ENCODE assay signal across 14 cellular contexts in genomic region chr3:55128201-55128870, GRCh38.
DNase-seq lines count a peak whose midpoint lies in the region; ATAC-seq and TF ChIP-seq lines count a peak whose summit lies in the region.
"Had no signal": no experiment of that assay in that cellular context is flagged by ENCODE, and none has a peak within 500 bp of the region (broad histone marks: within the 10 kb centered on the region; RNA-seq: fewer than 3 reads in every experiment).

No MANE protein-coding gene starts in this region.

- no peaks in the 10 kb centered on the region for H3K36me3 ChIP-seq in BE2C
- no peaks in the 10 kb centered on the region for H3K36me3 ChIP-seq in PC-3 (ENCODE audit: low read depth, low read length)
- no peaks in the 10 kb centered on the region for H3K36me3 ChIP-seq in Karpas-422 (ENCODE audit: insufficient read depth, low read length)

- H3K79me2 ChIP-seq in PC-3 (ENCODE audit: low read length) (no peaks in the 10 kb centered on the region), Karpas-422 (ENCODE audit: low read length) (no peaks in the 10 kb centered on the region)

- H3K27me3 ChIP-seq in BE2C (no peaks in the 10 kb centered on the region), PC-3 (ENCODE audit: low read length) (peaks cover 59% of the 10 kb centered on the region), Karpas-422 (ENCODE audit: low read length) (no peaks in the 10 kb centered on the region)

- no TSS peak for BruUV-seq in PC-3 (replicated peaks; lab: Mats Ljungman, UMichigan)

- H3K9me2 ChIP-seq in PC-3 (replicated peaks; ENCODE audit: low read length): no peaks in the 10 kb centered on the region
- H3K9me2 ChIP-seq in Karpas-422 (replicated peaks; ENCODE audit: insufficient read depth, low read length): no peaks in the 10 kb centered on the region

- in situ Hi-C loops in astrocyte of the cerebellum (cut with HindIII; ENCODE audit: low sequenced_read_pairs): no loop called here

- no peaks in the 10 kb centered on the region for H3K9me3 ChIP-seq in BE2C
- no peaks in the 10 kb centered on the region for H3K9me3 ChIP-seq in PC-3 (ENCODE audit: low read length)
- no peaks in the 10 kb centered on the region for H3K9me3 ChIP-seq in Karpas-422 (ENCODE audit: low read length)
- H3K9me3 ChIP-seq: psoas muscle had no signal

- CTCF ChIA-PET in PC-3 (lab: Charles Lee): no interaction called here

- no peak overlapping the region for H3K4me3 ChIP-seq in BE2C (ENCODE audit: low read depth, low read length)
- H3K4me3 ChIP-seq in astrocyte of the cerebellum (ENCODE audit: low read depth, low read length): no peak overlapping the region
- no peak overlapping the region for H3K4me3 ChIP-seq in PC-3 (ENCODE audit: low read length)
- no peak overlapping the region for H3K4me3 ChIP-seq in Karpas-422 (ENCODE audit: low read length)
- H3K4me3 ChIP-seq: dorsolateral prefrontal cortex, psoas muscle had no signal

- DNase-seq in BE2C (peak; percentile 15), NCI-H1417 treated with DMSO at 0.1 percent for 48 hours (lab: John Stamatoyannopoulos, UW) (peak; percentile 67), astrocyte of the cerebellum (ENCODE audit: low read depth) (peak; percentile 81), myocyte (ENCODE audit: low read depth) (peak; percentile 41), NCI-H1048 (lab: John Stamatoyannopoulos, UW) (no peak), PC-3 (no peak), GDM1 (lab: John Stamatoyannopoulos, UW) (no peak), Karpas-422 (no peak)
- DNase-seq: activated naive CD8-positive, alpha-beta T cell treated with anti-CD3 and anti-CD28 coated beads, Interleukin-2, amount 10 ng/mL, durations not matched to agents 7 days and 5 days; CD8-positive, alpha-beta memory T cell; dorsolateral prefrontal cortex; NCI-H1694; OCI-M1; psoas muscle had no signal

- intact Hi-C loops in PC-3 (cut with micrococcal nuclease): loop anchor here (1.0 kb wide), 1 partner anchor 15 kb away; no protein-coding TSS in a partner anchor

- H2AFZ ChIP-seq in PC-3 (ENCODE audit: low read length) (no peak overlapping the region), Karpas-422 (ENCODE audit: low read length) (no peak overlapping the region)

- no peak for TF ChIP-seq CTCF in BE2C (IDR thresholded peaks at IDR 0.05; ENCODE audit: low read depth, low read length)
- TF ChIP-seq CTCF in astrocyte of the cerebellum (IDR thresholded peaks at IDR 0.05; ENCODE audit: low read depth, low read length, missing control alignments): no peak
- no peak for TF ChIP-seq CTCF in PC-3 (conservative IDR thresholded peaks at IDR 0.05; ENCODE audit: low read depth, low read length)

- H3K27ac ChIP-seq in PC-3 (ENCODE audit: low read length): no peak overlapping the region
- no peak overlapping the region for H3K27ac ChIP-seq in Karpas-422 (ENCODE audit: low read length)
- H3K27ac ChIP-seq: dorsolateral prefrontal cortex, psoas muscle had no signal

- no peak overlapping the region for H3K9ac ChIP-seq in PC-3 (ENCODE audit: low read length)
- no peak overlapping the region for H3K9ac ChIP-seq in Karpas-422 (ENCODE audit: low read length)

- no peak for ATAC-seq in PC-3
- ATAC-seq: psoas muscle had no signal

- no peaks in the 10 kb centered on the region for H3K4me1 ChIP-seq in BE2C
- H3K4me1 ChIP-seq in PC-3 (ENCODE audit: insufficient read depth, low read length): no peaks in the 10 kb centered on the region
- no peaks in the 10 kb centered on the region for H3K4me1 ChIP-seq in Karpas-422 (ENCODE audit: low read length)
- H3K4me1 ChIP-seq: psoas muscle had no signal

- no peaks in the 10 kb centered on the region for H3F3A ChIP-seq in PC-3 (ENCODE audit: low read length, unreplicated experiment)

- POLR2A ChIA-PET in PC-3 (lab: Charles Lee; ENCODE audit: unreplicated experiment): no interaction called here

- H3K4me2 ChIP-seq in PC-3 (ENCODE audit: low read length): no peak overlapping the region
- no peak overlapping the region for H3K4me2 ChIP-seq in Karpas-422 (ENCODE audit: low read depth, low read length, poor library complexity, severe bottlenecking)

- H4K20me1 ChIP-seq in PC-3 (ENCODE audit: low read length) (no peaks in the 10 kb centered on the region), Karpas-422 (ENCODE audit: insufficient read depth, low read depth, low read length) (no peaks in the 10 kb centered on the region)

Comparison
In these comparisons a context has a peak if more than half of its experiments do, and no peak if none do; other contexts are left out.
1. DNase-seq: peak in BE2C (single experiment), NCI-H1417 treated with DMSO at 0.1 percent for 48 hours (single experiment), astrocyte of the cerebellum (single experiment) and myocyte (single experiment); none in NCI-H1048 (single experiment), PC-3 (single experiment), GDM1 (single experiment) and Karpas-422 (single experiment).